ENCODE assay signal across 14 cellular contexts in genomic region chr5:96427823-96428222, GRCh38. TPM values are rescaled to one million over a fixed set of nuclear protein-coding genes. Genes with fewer than 3 reads are reported as not detected.
DNase-seq lines count a peak whose midpoint lies in the region; ATAC-seq and TF ChIP-seq lines count a peak whose summit lies in the region.
"Had no signal": no experiment of that assay in that cellular context is flagged by ENCODE, and none has a peak within 500 bp of the region (broad histone marks: within the 10 kb centered on the region; RNA-seq: fewer than 3 reads in every experiment).

No MANE protein-coding gene starts in this region.

- H3K27me3 ChIP-seq in cardiac muscle cell, result peaks cover 34% of the 10 kb centered on the region
- H3K27me3 ChIP-seq in adrenal gland, result peaks cover 27% of the 10 kb centered on the region
- no peaks in the 10 kb centered on the region for H3K27me3 ChIP-seq in WERI-Rb-1 (ENCODE audit: insufficient read depth, low read depth, severe bottlenecking)

- H3K36me3 ChIP-seq in cardiac muscle cell, result no peaks in the 10 kb centered on the region
- no peaks in the 10 kb centered on the region for H3K36me3 ChIP-seq in adrenal gland (replicated peaks in 1 of 2)
- H3K36me3 ChIP-seq in WERI-Rb-1, result no peaks in the 10 kb centered on the region

- no peak for TF ChIP-seq POLR2A in adrenal gland (IDR thresholded peaks at IDR 0.05)

- H3K4me3 ChIP-seq in cardiac muscle cell (no peak overlapping the region), adrenal gland (no peak overlapping the region), WERI-Rb-1 (ENCODE audit: low read depth, low read length) (no peak overlapping the region)

- in situ Hi-C loops in SK-MEL-5 (cut with HindIII; ENCODE audit: low pct_unique_long_range_greater_than_20kb, low sequenced_read_pairs), result no loop called here

- no peak for TF ChIP-seq CTCF in cardiac muscle cell (IDR thresholded peaks at IDR 0.05; ENCODE audit: low read depth, low read length)
- no peak for TF ChIP-seq CTCF in adrenal gland (IDR thresholded peaks at IDR 0.05)
- no peak for TF ChIP-seq CTCF in WERI-Rb-1 (IDR thresholded peaks at IDR 0.05; ENCODE audit: low read depth, low read length)

- DNase-seq in cardiac muscle cell (ENCODE audit: low read depth in 1 of 2, low spot score in 1 of 2) (peak; percentile 48 to 50), Right ventricle myocardium inferior (ENCODE audit: missing footprints) (no peak), SK-MEL-5 (ENCODE audit: low read depth, low spot score) (peak; percentile 7), fibroblast of peridontal ligament (ENCODE audit: extremely low read depth) (peak; percentile 38), adrenal gland (no peak), NOMO-1 treated with DMSO at 0.1 percent for 48 hours (lab: John Stamatoyannopoulos, UW; ENCODE audit: unreplicated experiment) (no peak), WERI-Rb-1 (no peak)
- DNase-seq: activated effector memory CD4-positive, alpha-beta T cell treated with anti-CD3 and anti-CD28 coated beads, Interleukin-2, amount 50 U/mL, for 16 hours; effector CD8-positive, alpha-beta T cell; NCI-H2081; Right ventricle myocardium superior had no signal

- ATAC-seq in Right ventricle myocardium inferior (no peak), HG02623 (IDR thresholded peaks at IDR 0.05; ENCODE audit: unreplicated experiment) (no peak)

- 36 to 39% (median 37%) methylated on average over 5 of the region's 5 CpGs for WGBS in adrenal gland, 4 donors

- H3K27ac ChIP-seq in cardiac muscle cell (no peak overlapping the region), adrenal gland (no peak overlapping the region), WERI-Rb-1 (no peak overlapping the region)

- H3K9me3 ChIP-seq in cardiac muscle cell (ENCODE audit: low read depth) (no peaks in the 10 kb centered on the region), adrenal gland (replicated peaks in 1 of 3) (no peaks in the 10 kb centered on the region), WERI-Rb-1 (ENCODE audit: severe bottlenecking) (no peaks in the 10 kb centered on the region)

- H3K4me1 ChIP-seq in cardiac muscle cell (ENCODE audit: low read depth) (no peaks in the 10 kb centered on the region), adrenal gland (replicated peaks in 1 of 2) (no peaks in the 10 kb centered on the region)

- intact Hi-C loops in Right ventricle myocardium inferior (cut with DNase I), result no loop called here
- intact Hi-C loops in adrenal gland (cut with DNase I), result no loop called here

RNA-seq across cellular contexts. Expression of gene PCSK1, which starts 5.2 kb away (rescaled TPM):
- not detected in 2 replicates for total RNA-seq in cardiac muscle cell
- polyA plus RNA-seq in cardiac muscle cell, result 0.05 TPM in 1 of 2 replicates, not detected in the other
- 0.05 TPM for total RNA-seq in Right ventricle myocardium inferior
- total RNA-seq in SK-MEL-5 (2014; rRNA removed; shearing (Covaris generic)), result 10.9 and 13.6 TPM in 2 replicates
- 7.5 and 11.0 TPM in 2 replicates for polyA plus RNA-seq in SK-MEL-5 (2015; cell fraction: cytosol; rRNA removed)
- 3.0 and 9.2 TPM in 2 replicates for polyA plus RNA-seq in SK-MEL-5 (2015; cell fraction: nucleus; rRNA removed)
- total RNA-seq in adrenal gland, result 1 to 10 TPM in 5 of 8 donors, under 1 TPM in 3; 0.42 to 7.1 (median 1.5) TPM
- polyA plus RNA-seq in adrenal gland, result 1 to 10 TPM in 2 of 3 donors, under 1 TPM in 1; 0.84 to 8.4 (median 2.0) TPM
- total RNA-seq: activated CD8-positive, alpha-beta memory T cell treated with anti-CD3 and anti-CD28 coated beads for 36 hours; H4; Right ventricle myocardium superior had no signal

Comparison
In these comparisons a context has a peak if more than half of its experiments do, and no peak if none do; other contexts are left out.
1. DNase-seq: peak in cardiac muscle cell (2 of 2), SK-MEL-5 (single experiment) and fibroblast of peridontal ligament (single experiment); none in Right ventricle myocardium inferior (single experiment), adrenal gland (0 of 7), NOMO-1 treated with DMSO at 0.1 percent for 48 hours (single experiment) and WERI-Rb-1 (single experiment).